In genomic region chr11:131668867-131669780, GRCh38 we compare ENCODE assay signal across 9 cellular contexts.
A peak's percentile ranks its signal among the peaks of the same experiment; 100 is the strongest.
DNase-seq lines count a peak whose midpoint lies in the region; ATAC-seq and TF ChIP-seq lines count a peak whose summit lies in the region.
"Had no signal": no experiment of that assay in that cellular context is flagged by ENCODE, and none has a peak within 500 bp of the region (broad histone marks: within the 10 kb centered on the region; RNA-seq: fewer than 3 reads in every experiment).

No MANE protein-coding gene starts in this region.

- peaks cover under 1% of the 10 kb centered on the region for H3F3A ChIP-seq in smooth muscle cell (ENCODE audit: low read depth)

- H3K36me3 ChIP-seq in smooth muscle cell (ENCODE audit: low read depth) = no peaks in the 10 kb centered on the region

- H3K4me1 Mint-ChIP-seq in activated CD8-positive, alpha-beta T cell treated with anti-CD3 and anti-CD28 coated beads, Interleukin-2, amount 10 ng/mL, durations not matched to agents 7 days and 5 days (ENCODE audit: low read depth) = no peaks in the 10 kb centered on the region
- H3K4me1 Mint-ChIP-seq: activated naive CD8-positive, alpha-beta T cell treated with anti-CD3 and anti-CD28 coated beads, Interleukin-2, amount 10 ng/mL, durations not matched to agents 7 days and 5 days had no signal

- no peaks in the 10 kb centered on the region for H3K36me3 Mint-ChIP-seq in activated CD8-positive, alpha-beta T cell treated with anti-CD3 and anti-CD28 coated beads, Interleukin-2, amount 10 ng/mL, durations not matched to agents 7 days and 5 days (ENCODE audit: low read depth)
- H3K36me3 Mint-ChIP-seq: activated naive CD8-positive, alpha-beta T cell treated with anti-CD3 and anti-CD28 coated beads, Interleukin-2, amount 10 ng/mL, durations not matched to agents 7 days and 5 days had no signal

- no peak overlapping the region for H2AFZ ChIP-seq in smooth muscle cell (ENCODE audit: low read depth)

- H3K4me3 ChIP-seq in smooth muscle cell = no peak overlapping the region

- no peaks in the 10 kb centered on the region for H3K4me1 ChIP-seq in smooth muscle cell (ENCODE audit: low read depth)

- no peak overlapping the region for H3K4me3 Mint-ChIP-seq in activated CD8-positive, alpha-beta T cell treated with anti-CD3 and anti-CD28 coated beads, Interleukin-2, amount 10 ng/mL, durations not matched to agents 7 days and 5 days
- H3K4me3 Mint-ChIP-seq: activated naive CD8-positive, alpha-beta T cell treated with anti-CD3 and anti-CD28 coated beads, Interleukin-2, amount 10 ng/mL, durations not matched to agents 7 days and 5 days had no signal

- CTCF ChIA-PET in activated CD8-positive, alpha-beta T cell treated with anti-CD3 and anti-CD28 coated beads, Interleukin-2, amount 10 ng/mL, durations not matched to agents 7 days and 5 days (lab: Charles Lee) = interaction anchor here (0.7 to 1.5 kb wide), 4 partner anchors 12 to 1361 kb away, joined by 3 to 4 read pairs (median 3); no protein-coding TSS in a partner anchor

- DNase-seq in NCI-H748 (lab: John Stamatoyannopoulos, UW; ENCODE audit: unreplicated experiment) = peak; percentile 55
- no peak for DNase-seq in NCI-H748 treated with DMSO at 0.1 percent for 48 hours (lab: John Stamatoyannopoulos, UW)
- DNase-seq in LoVo (ENCODE audit: low spot score) = peak; percentile 49
- DNase-seq in activated CD8-positive, alpha-beta T cell treated with anti-CD3 and anti-CD28 coated beads, Interleukin-2, amount 10 ng/mL, durations not matched to agents 7 days and 5 days = peak; percentile 56
- peak; percentile 5 for DNase-seq in fibroblast of the conjunctiva (ENCODE audit: low read depth)
- DNase-seq in smooth muscle cell (lab: John Stamatoyannopoulos, UW; ENCODE audit: unreplicated experiment) = no peak
- no peak for DNase-seq in amniotic stem cell (lab: John Stamatoyannopoulos, UW)
- DNase-seq: activated naive CD8-positive, alpha-beta T cell treated with anti-CD3 and anti-CD28 coated beads, Interleukin-2, amount 10 ng/mL, durations not matched to agents 7 days and 5 days had no signal

- no peaks in the 10 kb centered on the region for H3K27me3 Mint-ChIP-seq in activated CD8-positive, alpha-beta T cell treated with anti-CD3 and anti-CD28 coated beads, Interleukin-2, amount 10 ng/mL, durations not matched to agents 7 days and 5 days (ENCODE audit: low read depth)
- H3K27me3 Mint-ChIP-seq: activated naive CD8-positive, alpha-beta T cell treated with anti-CD3 and anti-CD28 coated beads, Interleukin-2, amount 10 ng/mL, durations not matched to agents 7 days and 5 days had no signal

- no peak overlapping the region for H3K27ac Mint-ChIP-seq in activated CD8-positive, alpha-beta T cell treated with anti-CD3 and anti-CD28 coated beads, Interleukin-2, amount 10 ng/mL, durations not matched to agents 7 days and 5 days
- H3K27ac Mint-ChIP-seq: activated naive CD8-positive, alpha-beta T cell treated with anti-CD3 and anti-CD28 coated beads, Interleukin-2, amount 10 ng/mL, durations not matched to agents 7 days and 5 days had no signal

- H3K9me3 ChIP-seq in smooth muscle cell (replicated peaks; ENCODE audit: low read depth) = no peaks in the 10 kb centered on the region

- H3K4me2 ChIP-seq in smooth muscle cell = no peak overlapping the region

- no peaks in the 10 kb centered on the region for H3K27me3 ChIP-seq in smooth muscle cell (ENCODE audit: low read depth)

- 47% methylated on average over 11 of the region's 11 CpGs for WGBS in smooth muscle cell (ENCODE audit: low lambda C conversion rate)

- POLR2A ChIA-PET in activated CD8-positive, alpha-beta T cell treated with anti-CD3 and anti-CD28 coated beads, Interleukin-2, amount 10 ng/mL, durations not matched to agents 7 days and 5 days (lab: Charles Lee) = no interaction called here

- no peaks in the 10 kb centered on the region for H3K79me2 ChIP-seq in smooth muscle cell (ENCODE audit: low read depth)

- no peaks in the 10 kb centered on the region for H4K20me1 ChIP-seq in smooth muscle cell (ENCODE audit: low read depth)

- ATAC-seq in GM21825 (IDR thresholded peaks at IDR 0.05; ENCODE audit: unreplicated experiment) = peak; percentile 81
- peak; percentile 63 for ATAC-seq in activated CD8-positive, alpha-beta T cell treated with anti-CD3 and anti-CD28 coated beads, Interleukin-2, amount 10 ng/mL, durations not matched to agents 7 days and 5 days

- H3K27ac ChIP-seq in smooth muscle cell (ENCODE audit: low read depth) = no peak overlapping the region

- no peak overlapping the region for H3K9ac ChIP-seq in smooth muscle cell (ENCODE audit: low read depth)

- no peaks in the 10 kb centered on the region for H3K9me3 Mint-ChIP-seq in activated CD8-positive, alpha-beta T cell treated with anti-CD3 and anti-CD28 coated beads, Interleukin-2, amount 10 ng/mL, durations not matched to agents 7 days and 5 days (ENCODE audit: insufficient read depth)
- H3K9me3 Mint-ChIP-seq: activated naive CD8-positive, alpha-beta T cell treated with anti-CD3 and anti-CD28 coated beads, Interleukin-2, amount 10 ng/mL, durations not matched to agents 7 days and 5 days had no signal

- peak; percentile 67 for TF ChIP-seq CTCF in smooth muscle cell (IDR thresholded peaks at IDR 0.05; ENCODE audit: borderline replicate concordance, insufficient read depth, poor library complexity, severe bottlenecking)

Comparison
In these comparisons a context has a peak if more than half of its experiments do, and no peak if none do; other contexts are left out.
1. DNase-seq: peak in NCI-H748 (single experiment), LoVo (single experiment), activated CD8-positive, alpha-beta T cell treated with anti-CD3 and anti-CD28 coated beads, Interleukin-2, amount 10 ng/mL, durations not matched to agents 7 days and 5 days (single experiment) and fibroblast of the conjunctiva (single experiment); none in NCI-H748 treated with DMSO at 0.1 percent for 48 hours (single experiment), smooth muscle cell (single experiment) and amniotic stem cell (single experiment).